In genomic region chr13:111327701-111328100, GRCh38 we compare ENCODE assay signal across 21 cellular contexts. TPM values are rescaled to one million over a fixed set of nuclear protein-coding genes. Genes with fewer than 3 reads are reported as not detected.
"Had no signal": no experiment of that assay in that cellular context is flagged by ENCODE, and none has a peak within 500 bp of the region (broad histone marks: within the 10 kb centered on the region; RNA-seq: fewer than 3 reads in every experiment).

No MANE protein-coding gene starts in this region.

- H3K36me3 Mint-ChIP-seq: natural killer cell treated with Interleukin-12 subunit alpha and Interleukin-12 subunit beta and Interleukin-15 and Interleukin-18, amount 100 ng/mL, for 72 hours had no signal

- DNase-seq: cortex of kidney; dorsolateral prefrontal cortex; effector memory CD4-positive, alpha-beta T cell; esophagus squamous epithelium; foreskin fibroblast; immature natural killer cell; midbrain; psoas muscle; retina; right lobe of liver; stimulated activated CD4-positive, alpha-beta T cell treated with anti-CD3 and anti-CD28 coated beads, Interleukin-1b, Interleukin-23, amount 100 ng/mL, for 48 hours; stimulated activated CD4-positive, alpha-beta T cell treated with anti-CD3 and anti-CD28 coated beads, Interleukin-4, amount 100 ng/mL, for 24 hours; stimulated activated naive B cell treated with anti-CD40 and anti-IgM and Interleukin-4, amounts not matched to agents 10 μg/mL and 1 μg/mL and 100 μg/mL, for 72 hours; stimulated activated naive CD8-positive, alpha-beta T cell treated with anti-CD3 and anti-CD28 coated beads, Interleukin-15, amount 100 ng/mL, for 72 hours; testis; transverse colon had no signal

- H3K4me1 Mint-ChIP-seq: immature natural killer cell; stimulated activated naive B cell treated with anti-CD40 and anti-IgM and Interleukin-4, amounts not matched to agents 10 μg/mL and 1 μg/mL and 100 μg/mL, for 72 hours had no signal

- H3K27me3 Mint-ChIP-seq: natural killer cell treated with Interleukin-12 subunit alpha and Interleukin-12 subunit beta and Interleukin-15 and Interleukin-18, amount 100 ng/mL, for 72 hours; stimulated activated naive B cell treated with anti-CD40 and anti-IgM and Interleukin-4, amounts not matched to agents 10 μg/mL and 1 μg/mL and 100 μg/mL, for 72 hours; stimulated activated naive CD8-positive, alpha-beta T cell treated with anti-CD3 and anti-CD28 coated beads, Interleukin-15, amount 100 ng/mL, for 72 hours had no signal

- H3K27ac Mint-ChIP-seq: immature natural killer cell; stimulated activated naive B cell treated with anti-CD40 and anti-IgM and Interleukin-4, amounts not matched to agents 10 μg/mL and 1 μg/mL and 100 μg/mL, for 72 hours had no signal

- ATAC-seq: gastroesophageal sphincter; left lung; psoas muscle; right lobe of liver; stimulated activated naive B cell treated with anti-CD40 and anti-IgM and Interleukin-4, amounts not matched to agents 10 μg/mL and 1 μg/mL and 100 μg/mL, for 72 hours had no signal

- H3K9me3 Mint-ChIP-seq: immature natural killer cell; natural killer cell treated with Interleukin-12 subunit alpha and Interleukin-12 subunit beta and Interleukin-15 and Interleukin-18, amount 100 ng/mL, for 72 hours; stimulated activated naive B cell treated with anti-CD40 and anti-IgM and Interleukin-4, amounts not matched to agents 10 μg/mL and 1 μg/mL and 100 μg/mL, for 72 hours had no signal

- H3K4me3 Mint-ChIP-seq: immature natural killer cell; natural killer cell treated with Interleukin-12 subunit alpha and Interleukin-12 subunit beta and Interleukin-15 and Interleukin-18, amount 100 ng/mL, for 72 hours; stimulated activated naive B cell treated with anti-CD40 and anti-IgM and Interleukin-4, amounts not matched to agents 10 μg/mL and 1 μg/mL and 100 μg/mL, for 72 hours; stimulated activated naive CD8-positive, alpha-beta T cell treated with anti-CD3 and anti-CD28 coated beads, Interleukin-15, amount 100 ng/mL, for 72 hours had no signal

RNA-seq across cellular contexts. Expression of gene TEX29, which starts 7.3 kb away (rescaled TPM):
- total RNA-seq: esophagus squamous epithelium, subcutaneous adipose tissue, transverse colon, ureter had no signal
